ENCODE assay signal across 9 cellular contexts in the genomic region with DNA sequence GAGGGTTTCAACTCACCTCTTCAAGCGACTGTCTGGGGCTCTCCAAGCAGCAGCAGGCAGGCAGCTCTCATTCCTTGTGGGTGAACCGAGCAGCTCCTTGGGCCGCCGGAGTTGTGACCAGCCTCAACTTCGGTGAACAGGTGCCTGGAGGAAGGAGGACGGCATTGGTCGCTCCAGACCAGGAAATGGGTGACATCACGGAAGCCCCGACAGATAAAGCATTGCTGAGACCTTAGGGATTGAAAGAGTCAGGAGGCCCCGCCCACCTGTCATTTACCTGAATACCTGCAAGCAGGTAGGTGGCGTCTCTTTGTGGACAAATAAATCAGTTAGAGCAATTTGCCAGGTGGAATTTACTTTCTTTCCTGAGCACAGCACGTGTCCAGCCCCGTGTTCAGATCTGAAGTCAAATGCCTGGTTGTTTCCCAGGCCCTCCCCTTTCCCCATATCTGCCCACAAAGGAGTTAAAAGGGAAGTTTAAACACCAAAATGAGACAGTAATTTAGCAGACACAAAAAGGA. TPM values are rescaled to one million over a fixed set of nuclear protein-coding genes. Genes with fewer than 3 reads are reported as not detected.
A peak's percentile ranks its signal among the peaks of the same experiment; 100 is the strongest.
DNase-seq lines count a peak whose midpoint lies in the region; ATAC-seq and FAIRE-seq lines count a peak whose summit lies in the region.
"Had no signal": no experiment of that assay in that cellular context is flagged by ENCODE, and none has a peak within 500 bp of the region (broad histone marks: within the 10 kb centered on the region; RNA-seq: fewer than 3 reads in every experiment).

A gene (minus strand): TSS at position 115 of the 521 bp plus-strand sequence. CDS start 17,484 bp downstream, outside the sequence.

- no peaks in the 10 kb centered on the region for H3K9me3 ChIP-seq in duodenal mucosa (ENCODE audit: control insufficient read depth in 1 of 2, low read length in 2 of 2)

- H3K4me1 ChIP-seq in duodenal mucosa (ENCODE audit: control insufficient read depth in 1 of 2, insufficient read depth in 2 of 2, low read length in 2 of 2), result peaks cover 26 to 32% of the 10 kb centered on the region in 2 donors

- no peak for FAIRE-seq in RCC 7860 (lab: Jason Lieb, UNC)

- H3K27me3 ChIP-seq in duodenal mucosa (ENCODE audit: control insufficient read depth in 1 of 2, insufficient read depth in 2 of 2, low read length in 2 of 2), result no peaks in the 10 kb centered on the region

- H3K4me3 ChIP-seq in duodenal mucosa (ENCODE audit: low read depth in 1 of 2, low read length in 2 of 2), result peak within 1 kb of the TSS; percentile 69 to 72

- ATAC-seq in HG02642 (IDR thresholded peaks at IDR 0.05; ENCODE audit: poor library complexity, unreplicated experiment), result no peak

- H3K27ac ChIP-seq in duodenal mucosa (ENCODE audit: low read depth, low read length), result peak within 1 kb of the TSS; percentile 80

- no peaks in the 10 kb centered on the region for H3K36me3 ChIP-seq in duodenal mucosa (ENCODE audit: control insufficient read depth in 1 of 2, insufficient read depth in 2 of 2, low read length in 2 of 2)

- peak; percentile 97 for DNase-seq in DMS53 (lab: John Stamatoyannopoulos, UW)
- peak; percentile 78 for DNase-seq in NCI-H1436 (lab: John Stamatoyannopoulos, UW)
- DNase-seq in myocyte (ENCODE audit: low read depth), result no peak
- no peak for DNase-seq in RCC 7860 (ENCODE audit: low spot score)
- DNase-seq in germinal center (ENCODE audit: low spot score), result no peak
- no peak for DNase-seq in HUDEP-2 (lab: John Stamatoyannopoulos, UW; ENCODE audit: unreplicated experiment in 76 of 76)

- H3K9ac ChIP-seq in duodenal mucosa (ENCODE audit: low read depth in 1 of 2, low read length in 2 of 2), result peak within 1 kb of the TSS; percentile 74 to 92

RNA-seq across cellular contexts. Expression of the gene that starts here (rescaled TPM):
- 20.4 and 35.3 TPM in 2 replicates for total RNA-seq in myocyte
- polyA plus RNA-seq in myocyte (2012), result 10.8 TPM
- total RNA-seq: T-helper 1 cell treated with Interleukin-12 subunit alpha and Interleukin-12 subunit beta and Interleukin-4 antibody, amounts not matched to agents 30 ng/mL and 1 ng/mL, for 36 hours had no signal

Comparison
In these comparisons a context has a peak if more than half of its experiments do, and no peak if none do; other contexts are left out.
1. DNase-seq: peak in DMS53 (single experiment) and NCI-H1436 (single experiment); none in myocyte (single experiment), RCC 7860 (single experiment), germinal center (single experiment) and HUDEP-2 (0 of 76).